ENCODE assay signal across 25 cellular contexts in genomic region chr10:103428989-103429643, GRCh38. TPM values are rescaled to one million over a fixed set of nuclear protein-coding genes. Genes with fewer than 3 reads are reported as not detected.
A peak's percentile ranks its signal among the peaks of the same experiment; 100 is the strongest.
DNase-seq lines count a peak whose midpoint lies in the region; ATAC-seq and TF ChIP-seq lines count a peak whose summit lies in the region.
"Had no signal": no experiment of that assay in that cellular context is flagged by ENCODE, and none has a peak within 500 bp of the region (broad histone marks: within the 10 kb centered on the region; RNA-seq: fewer than 3 reads in every experiment).

No MANE protein-coding gene starts in this region.

- H3K9me3 ChIP-seq in CD8-positive, alpha-beta T cell (ENCODE audit: low read length) = no peaks in the 10 kb centered on the region
- H3K9me3 ChIP-seq: left ventricle myocardium inferior, Peyer's patch, psoas muscle, SJCRH30, thoracic aorta, vagina had no signal

- H3K4me3 Mint-ChIP-seq in activated naive CD4-positive, alpha-beta T cell treated with anti-CD3 and anti-CD28 coated beads for 36 hours = no peak overlapping the region
- H3K4me3 Mint-ChIP-seq in CD8-positive, alpha-beta T cell = peak overlapping the region; percentile 13
- H3K4me3 Mint-ChIP-seq in activated CD4-positive, alpha-beta memory T cell treated with anti-CD3 and anti-CD28 coated beads for 36 hours = no peak overlapping the region
- no peak overlapping the region for H3K4me3 Mint-ChIP-seq in naive B cell
- H3K4me3 Mint-ChIP-seq: CD14-positive monocyte had no signal

- peak overlapping the region; percentile 76 for H3K27ac Mint-ChIP-seq in activated naive CD4-positive, alpha-beta T cell treated with anti-CD3 and anti-CD28 coated beads for 36 hours
- peak overlapping the region; percentile 42 for H3K27ac Mint-ChIP-seq in CD8-positive, alpha-beta T cell
- H3K27ac Mint-ChIP-seq in activated CD4-positive, alpha-beta memory T cell treated with anti-CD3 and anti-CD28 coated beads for 36 hours = peak overlapping the region; percentile 48
- peak overlapping the region in 5 of 6 donors; percentile 26 to 72 (median 45) for H3K27ac Mint-ChIP-seq in naive B cell

- no peak for DNase-seq in activated naive CD4-positive, alpha-beta T cell treated with anti-CD3 and anti-CD28 coated beads for 36 hours
- no peak for DNase-seq in activated naive CD4-positive, alpha-beta T cell (lab: John Stamatoyannopoulos, UW)
- no peak for DNase-seq in CD8-positive, alpha-beta T cell
- DNase-seq in activated CD4-positive, alpha-beta memory T cell treated with anti-CD3 and anti-CD28 coated beads for 36 hours = no peak
- DNase-seq in naive B cell (no peak), SIG-M5 (lab: John Stamatoyannopoulos, UW) (no peak), NCI-H526 (lab: John Stamatoyannopoulos, UW) (no peak), occipital lobe (lab: John Stamatoyannopoulos, UW) (no peak)
- DNase-seq: activated CD4-positive, alpha-beta T cell treated with anti-CD3 and anti-CD28 coated beads, Interleukin-2, amount 50 U/mL, for 48 hours; DMS53; erythroblast; foreskin fibroblast; GF-D8; left ventricle myocardium inferior; midbrain; MM.1S; NCI-H1436; Peyer's patch; psoas muscle; SJCRH30 had no signal

- peak; percentile 38 for ATAC-seq in CD8-positive, alpha-beta T cell
- no peak for ATAC-seq in naive B cell (ENCODE audit: low read depth in 2 of 2)
- ATAC-seq: psoas muscle had no signal

- H3K27me3 ChIP-seq in CD8-positive, alpha-beta T cell (ENCODE audit: insufficient read depth, low read length) = no peaks in the 10 kb centered on the region
- H3K27me3 ChIP-seq: cardiac muscle cell, Peyer's patch, SJCRH30, vagina had no signal

- H3K36me3 Mint-ChIP-seq in activated naive CD4-positive, alpha-beta T cell treated with anti-CD3 and anti-CD28 coated beads for 36 hours (ENCODE audit: low read depth) = peaks cover 62% of the 10 kb centered on the region
- H3K36me3 Mint-ChIP-seq in CD8-positive, alpha-beta T cell = peaks cover 79% of the 10 kb centered on the region
- H3K36me3 Mint-ChIP-seq in activated CD4-positive, alpha-beta memory T cell treated with anti-CD3 and anti-CD28 coated beads for 36 hours = peaks cover 58% of the 10 kb centered on the region
- H3K36me3 Mint-ChIP-seq in naive B cell = peaks cover 32 to 46% of the 10 kb centered on the region in 2 donors

- no peaks in the 10 kb centered on the region for H3K27me3 Mint-ChIP-seq in activated naive CD4-positive, alpha-beta T cell treated with anti-CD3 and anti-CD28 coated beads for 36 hours (ENCODE audit: low read depth)
- H3K27me3 Mint-ChIP-seq in CD8-positive, alpha-beta T cell (ENCODE audit: low read depth) = no peaks in the 10 kb centered on the region
- H3K27me3 Mint-ChIP-seq in activated CD4-positive, alpha-beta memory T cell treated with anti-CD3 and anti-CD28 coated beads for 36 hours = no peaks in the 10 kb centered on the region
- H3K27me3 Mint-ChIP-seq in naive B cell = no peaks in the 10 kb centered on the region

- H3K4me1 ChIP-seq in CD8-positive, alpha-beta T cell (ENCODE audit: insufficient read depth, low read length) = peaks cover 22% of the 10 kb centered on the region
- H3K4me1 ChIP-seq: Peyer's patch, psoas muscle, SJCRH30, vagina had no signal

- H3K9me3 Mint-ChIP-seq in activated naive CD4-positive, alpha-beta T cell treated with anti-CD3 and anti-CD28 coated beads for 36 hours = no peaks in the 10 kb centered on the region
- H3K9me3 Mint-ChIP-seq in CD8-positive, alpha-beta T cell = no peaks in the 10 kb centered on the region
- no peaks in the 10 kb centered on the region for H3K9me3 Mint-ChIP-seq in activated CD4-positive, alpha-beta memory T cell treated with anti-CD3 and anti-CD28 coated beads for 36 hours
- H3K9me3 Mint-ChIP-seq in naive B cell = no peaks in the 10 kb centered on the region

- TF ChIP-seq CTCF in CD8-positive, alpha-beta T cell (IDR thresholded peaks at IDR 0.05) = no peak

- H3K27ac ChIP-seq in CD8-positive, alpha-beta T cell (ENCODE audit: low read depth, low read length) = no peak overlapping the region
- H3K27ac ChIP-seq: cardiac muscle cell, left ventricle myocardium inferior, Peyer's patch, psoas muscle, SJCRH30, thoracic aorta, vagina had no signal

- POLR2A ChIA-PET in CD8-positive, alpha-beta T cell (lab: Charles Lee) = no interaction called here
- POLR2A ChIA-PET in activated CD4-positive, alpha-beta memory T cell treated with anti-CD3 and anti-CD28 coated beads for 36 hours (lab: Charles Lee) = no interaction called here

- H3K4me1 Mint-ChIP-seq in activated naive CD4-positive, alpha-beta T cell treated with anti-CD3 and anti-CD28 coated beads for 36 hours (ENCODE audit: low read depth) = peaks cover 36% of the 10 kb centered on the region
- peaks cover 28% of the 10 kb centered on the region for H3K4me1 Mint-ChIP-seq in CD8-positive, alpha-beta T cell (ENCODE audit: low read depth)
- peaks cover 34% of the 10 kb centered on the region for H3K4me1 Mint-ChIP-seq in activated CD4-positive, alpha-beta memory T cell treated with anti-CD3 and anti-CD28 coated beads for 36 hours (ENCODE audit: low read depth)
- H3K4me1 Mint-ChIP-seq in naive B cell = no peaks in the 10 kb centered on the region

- peaks cover 30% of the 10 kb centered on the region for H3K36me3 ChIP-seq in CD8-positive, alpha-beta T cell (ENCODE audit: insufficient read depth, low read length)

- CTCF ChIA-PET in activated naive CD4-positive, alpha-beta T cell treated with anti-CD3 and anti-CD28 coated beads for 36 hours (lab: Charles Lee) = interaction anchor here (0.9 kb wide), 1 partner anchor 57 kb away, joined by 3 read pairs; no protein-coding TSS in a partner anchor
- CTCF ChIA-PET in CD8-positive, alpha-beta T cell (lab: Charles Lee) = interaction anchor here (1.5 kb wide), 1 partner anchor 57 kb away, joined by 5 read pairs; no protein-coding TSS in a partner anchor
- CTCF ChIA-PET in activated CD4-positive, alpha-beta memory T cell treated with anti-CD3 and anti-CD28 coated beads for 36 hours (lab: Charles Lee) = no interaction called here

- no peak overlapping the region for H3K4me3 ChIP-seq in CD8-positive, alpha-beta T cell (ENCODE audit: low read depth, low read length)
- H3K4me3 ChIP-seq: cardiac muscle cell, left ventricle myocardium inferior, Peyer's patch, psoas muscle, SJCRH30, thoracic aorta, vagina had no signal

- intact Hi-C loops in activated naive CD4-positive, alpha-beta T cell treated with anti-CD3 and anti-CD28 coated beads for 36 hours (cut with micrococcal nuclease) = no loop called here
- intact Hi-C loops in CD8-positive, alpha-beta T cell (cut with DNase I, micrococcal nuclease) = no loop called here
- intact Hi-C loops in activated CD4-positive, alpha-beta memory T cell treated with anti-CD3 and anti-CD28 coated beads for 36 hours (cut with micrococcal nuclease) = loop anchor here (1.0 kb wide), 1 partner anchor 42 kb away; no protein-coding TSS in a partner anchor

RNA-seq across cellular contexts. Expression of gene CALHM2, which starts 23.1 kb away (rescaled TPM):
- 1 to 10 TPM; 8.3 to 9.5 TPM for total RNA-seq in activated naive CD4-positive, alpha-beta T cell treated with anti-CD3 and anti-CD28 coated beads for 36 hours
- total RNA-seq in CD8-positive, alpha-beta T cell = 1 to 10 TPM; 1.6 to 1.7 TPM
- total RNA-seq in activated CD4-positive, alpha-beta memory T cell treated with anti-CD3 and anti-CD28 coated beads for 36 hours = 10 to 100 TPM; 21.6 to 22.5 TPM
- polyA plus RNA-seq in naive B cell (ENCODE audit: low read depth in 6 of 6) = 1 to 10 TPM in 2 of 6 donors, under 1 TPM in 3, not detected in 1; 0.39 to 2.3 (median 1.00) TPM
- 3.1 TPM for total RNA-seq in occipital lobe

RNA-seq across cellular contexts. Expression of gene CALHM1, which starts 29.6 kb away (rescaled TPM):
- total RNA-seq in activated naive CD4-positive, alpha-beta T cell treated with anti-CD3 and anti-CD28 coated beads for 36 hours = not detected
- total RNA-seq in CD8-positive, alpha-beta T cell = not detected
- not detected for total RNA-seq in activated CD4-positive, alpha-beta memory T cell treated with anti-CD3 and anti-CD28 coated beads for 36 hours
- not detected for polyA plus RNA-seq in naive B cell (ENCODE audit: low read depth in 6 of 6)
- not detected for total RNA-seq in occipital lobe
- total RNA-seq: cardiac muscle cell, left ventricle myocardium inferior, psoas muscle, skeletal muscle tissue, thoracic aorta, vagina had no signal
- polyA plus RNA-seq: cardiac muscle cell, CD14-positive monocyte, psoas muscle had no signal

RNA-seq across cellular contexts. Expression of gene PDCD11, which starts 32.7 kb away (rescaled TPM):
- 10 to 100 TPM; 50.1 TPM for total RNA-seq in activated naive CD4-positive, alpha-beta T cell treated with anti-CD3 and anti-CD28 coated beads for 36 hours
- total RNA-seq in CD8-positive, alpha-beta T cell = 10 to 100 TPM; 13.7 to 15.0 TPM
- total RNA-seq in activated CD4-positive, alpha-beta memory T cell treated with anti-CD3 and anti-CD28 coated beads for 36 hours = 10 to 100 TPM; 56.4 to 56.7 TPM
- polyA plus RNA-seq in naive B cell (ENCODE audit: low read depth in 6 of 6) = 10 to 100 TPM in 2 of 6 donors, 1 to 10 TPM in 4; 5.0 to 16.0 (median 9.4) TPM
- total RNA-seq in occipital lobe = 24.3 TPM

RNA-seq across cellular contexts. Expression of gene ATP5MK, which starts 32.8 kb away (rescaled TPM):
- 100 to 1,000 TPM; 422 to 423 TPM for total RNA-seq in activated naive CD4-positive, alpha-beta T cell treated with anti-CD3 and anti-CD28 coated beads for 36 hours
- 10 to 100 TPM; 93.4 to 97.3 TPM for total RNA-seq in CD8-positive, alpha-beta T cell
- total RNA-seq in activated CD4-positive, alpha-beta memory T cell treated with anti-CD3 and anti-CD28 coated beads for 36 hours = 100 to 1,000 TPM; 436 to 438 TPM
- polyA plus RNA-seq in naive B cell (ENCODE audit: low read depth in 6 of 6) = 100 to 1,000 TPM; 364 to 441 (median 409) TPM
- total RNA-seq in occipital lobe = 121 TPM

RNA-seq across cellular contexts. Expression of gene CALHM3, which starts 49.9 kb away (rescaled TPM):
- not detected for total RNA-seq in activated naive CD4-positive, alpha-beta T cell treated with anti-CD3 and anti-CD28 coated beads for 36 hours
- total RNA-seq in CD8-positive, alpha-beta T cell = not detected
- not detected for total RNA-seq in activated CD4-positive, alpha-beta memory T cell treated with anti-CD3 and anti-CD28 coated beads for 36 hours
- polyA plus RNA-seq in naive B cell (ENCODE audit: low read depth in 6 of 6) = not detected
- total RNA-seq in occipital lobe = not detected
- total RNA-seq: cardiac muscle cell, left ventricle myocardium inferior, Peyer's patch, psoas muscle, SJCRH30, skeletal muscle tissue, thoracic aorta, vagina had no signal
- polyA plus RNA-seq: cardiac muscle cell, psoas muscle had no signal
